7 cellular contexts compared by ENCODE assay signal in the genomic region with DNA sequence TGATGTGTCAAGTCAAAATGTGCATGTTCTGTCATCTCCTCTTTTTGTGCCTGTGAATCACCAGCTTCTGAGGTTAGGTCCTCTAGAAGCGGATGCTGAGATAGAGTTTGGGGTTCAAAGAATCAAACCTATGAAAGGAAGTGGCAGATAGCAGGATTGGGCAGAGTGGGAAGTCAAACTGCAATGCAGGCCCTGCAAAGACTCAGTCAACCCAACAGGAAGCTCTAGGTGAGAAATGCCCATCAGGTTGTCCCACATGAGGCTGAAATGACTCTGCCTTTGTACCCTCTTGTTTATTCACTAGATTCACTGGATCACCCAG.
DNase-seq lines count a peak whose midpoint lies in the region; ATAC-seq lines count a peak whose summit lies in the region.

No MANE protein-coding gene starts in this region.

- DNase-seq in UCSD-AML1 (lab: John Stamatoyannopoulos, UW; ENCODE audit: unreplicated experiment) (peak; percentile 13), NCI-H128 (lab: John Stamatoyannopoulos, UW; ENCODE audit: unreplicated experiment) (no peak), NCI-H2196 (lab: John Stamatoyannopoulos, UW; ENCODE audit: unreplicated experiment) (no peak), cerebellar cortex (ENCODE audit: low spot score) (no peak)
- DNase-seq in central memory CD4-positive, alpha-beta T cell, result peak; percentile 62
- peak; percentile 69 for DNase-seq in stimulated activated CD8-positive, alpha-beta memory T cell treated with anti-CD3 and anti-CD28 coated beads, Interleukin-4, amount 100 ng/mL, for 48 hours

- ATAC-seq in HG02610 (IDR thresholded peaks at IDR 0.05; ENCODE audit: unreplicated experiment), result peak; percentile 91

Comparison
In these comparisons a context has a peak if more than half of its experiments do, and no peak if none do; other contexts are left out.
1. DNase-seq: peak in UCSD-AML1 (single experiment), central memory CD4-positive, alpha-beta T cell (single experiment) and stimulated activated CD8-positive, alpha-beta memory T cell treated with anti-CD3 and anti-CD28 coated beads, Interleukin-4, amount 100 ng/mL, for 48 hours (single experiment); none in NCI-H128 (single experiment), NCI-H2196 (single experiment) and cerebellar cortex (single experiment).